ENCODE assay signal across 19 cellular contexts in genomic region chr20:3710027-3710426, GRCh38. TPM values are rescaled to one million over a fixed set of nuclear protein-coding genes. Genes with fewer than 3 reads are reported as not detected.
DNase-seq lines count a peak whose midpoint lies in the region; ATAC-seq and TF ChIP-seq lines count a peak whose summit lies in the region.
"Had no signal": no experiment of that assay in that cellular context is flagged by ENCODE, and none has a peak within 500 bp of the region (broad histone marks: within the 10 kb centered on the region; RNA-seq: fewer than 3 reads in every experiment).

No MANE protein-coding gene starts in this region.

- DNase-seq in activated CD8-positive, alpha-beta memory T cell treated with anti-CD3 and anti-CD28 coated beads, Interleukin-2, amount 50 U/mL, for 48 hours: peak; percentile 49
- no peak for DNase-seq in activated CD8-positive, alpha-beta memory T cell treated with anti-CD3 and anti-CD28 coated beads for 24 hours
- DNase-seq in left ventricle myocardium inferior (no peak), upper lobe of right lung (peak; percentile 66), HK-2 (ENCODE audit: unreplicated experiment) (no peak), germinal center (ENCODE audit: low spot score) (no peak)
- DNase-seq: activated naive CD4-positive, alpha-beta T cell treated with anti-CD3 and anti-CD28 coated beads for 36 hours; GDM1; Karpas-422; NCI-H187; stimulated activated CD4-positive, alpha-beta T cell treated with anti-CD3 and anti-CD28 coated beads, Interleukin-4, amount 100 ng/mL, for 1 hour; upper lobe of left lung had no signal

- peak overlapping the region; percentile 28 for H3K4me3 ChIP-seq in left ventricle myocardium inferior
- H3K4me3 ChIP-seq in upper lobe of right lung: peak overlapping the region; percentile 37

- H3K27me3 ChIP-seq in left ventricle myocardium inferior (ENCODE audit: low read depth) (no peaks in the 10 kb centered on the region), upper lobe of right lung (no peaks in the 10 kb centered on the region)
- H3K27me3 ChIP-seq: upper lobe of left lung had no signal

- no peak for TF ChIP-seq CTCF in left ventricle myocardium inferior (IDR thresholded peaks at IDR 0.05; ENCODE audit: borderline replicate concordance)
- no peak for TF ChIP-seq CTCF in upper lobe of right lung (IDR thresholded peaks at IDR 0.05)

- ATAC-seq in upper lobe of right lung: peak; percentile 1

- H3K4me1 ChIP-seq in left ventricle myocardium inferior: peaks cover 24% of the 10 kb centered on the region
- peaks cover 13% of the 10 kb centered on the region for H3K4me1 ChIP-seq in upper lobe of right lung

- H3K27ac ChIP-seq in left ventricle myocardium inferior (replicated peaks): peak overlapping the region; percentile 65
- no peak overlapping the region for H3K27ac ChIP-seq in upper lobe of right lung
- H3K27ac ChIP-seq: HL-60, VCaP had no signal

- no peaks in the 10 kb centered on the region for H3K9me3 ChIP-seq in left ventricle myocardium inferior (replicated peaks)
- H3K9me3 ChIP-seq in upper lobe of right lung: no peaks in the 10 kb centered on the region
- H3K9me3 ChIP-seq: upper lobe of left lung had no signal

- intact Hi-C loops in left ventricle myocardium inferior (cut with micrococcal nuclease): loop anchor here (2.0 kb wide), 1 partner anchor 33 kb away; no protein-coding TSS in a partner anchor
- intact Hi-C loops in upper lobe of right lung (cut with DNase I): loop anchor here (5.0 kb wide), 1 partner anchor 33 kb away; no protein-coding TSS in a partner anchor

- H3K36me3 ChIP-seq in left ventricle myocardium inferior (no peaks in the 10 kb centered on the region), upper lobe of right lung (no peaks in the 10 kb centered on the region)
- H3K36me3 ChIP-seq: upper lobe of left lung had no signal

RNA-seq across cellular contexts. Expression of gene SIGLEC1, which starts 2.4 kb away (rescaled TPM):
- total RNA-seq in left ventricle myocardium inferior (6.4 TPM), upper lobe of right lung (53.6 TPM)
- total RNA-seq: A673, fibroblast of lung, lung microvascular endothelial cell, NCI-H460, renal cortical epithelial cell had no signal

RNA-seq across cellular contexts. Expression of gene HSPA12B, which starts 22.5 kb away (rescaled TPM):
- total RNA-seq in left ventricle myocardium inferior (12.5 TPM), upper lobe of right lung (33.7 TPM)
- total RNA-seq: A673; activated naive CD4-positive, alpha-beta T cell treated with anti-CD3 and anti-CD28 coated beads for 36 hours; NCI-H460; renal cortical epithelial cell had no signal

RNA-seq across cellular contexts. Expression of gene ADAM33, which starts 28.2 kb away (rescaled TPM):
- total RNA-seq in left ventricle myocardium inferior (10.8 TPM), upper lobe of right lung (11.0 TPM)
- total RNA-seq: A673; activated naive CD4-positive, alpha-beta T cell treated with anti-CD3 and anti-CD28 coated beads for 36 hours had no signal

RNA-seq across cellular contexts. Expression of gene GFRA4, which starts 46.8 kb away (rescaled TPM):
- not detected for total RNA-seq in left ventricle myocardium inferior
- total RNA-seq in upper lobe of right lung: not detected
- total RNA-seq: A673; activated naive CD4-positive, alpha-beta T cell treated with anti-CD3 and anti-CD28 coated beads for 36 hours; fibroblast of lung; lung microvascular endothelial cell; NCI-H460; renal cortical epithelial cell; upper lobe of left lung had no signal

RNA-seq across cellular contexts. Expression of gene ADISSP, which starts 57.5 kb away (rescaled TPM):
- 10.2 TPM for total RNA-seq in left ventricle myocardium inferior
- total RNA-seq in upper lobe of right lung: 23.3 TPM

Comparison
In these comparisons a context has a peak if more than half of its experiments do, and no peak if none do; other contexts are left out.
1. DNase-seq: peak in activated CD8-positive, alpha-beta memory T cell treated with anti-CD3 and anti-CD28 coated beads, Interleukin-2, amount 50 U/mL, for 48 hours (single experiment) and upper lobe of right lung (single experiment); none in activated CD8-positive, alpha-beta memory T cell treated with anti-CD3 and anti-CD28 coated beads for 24 hours (single experiment), left ventricle myocardium inferior (single experiment), HK-2 (single experiment) and germinal center (single experiment).